1 cellular context compared by ENCODE assay signal in the genomic region with DNA sequence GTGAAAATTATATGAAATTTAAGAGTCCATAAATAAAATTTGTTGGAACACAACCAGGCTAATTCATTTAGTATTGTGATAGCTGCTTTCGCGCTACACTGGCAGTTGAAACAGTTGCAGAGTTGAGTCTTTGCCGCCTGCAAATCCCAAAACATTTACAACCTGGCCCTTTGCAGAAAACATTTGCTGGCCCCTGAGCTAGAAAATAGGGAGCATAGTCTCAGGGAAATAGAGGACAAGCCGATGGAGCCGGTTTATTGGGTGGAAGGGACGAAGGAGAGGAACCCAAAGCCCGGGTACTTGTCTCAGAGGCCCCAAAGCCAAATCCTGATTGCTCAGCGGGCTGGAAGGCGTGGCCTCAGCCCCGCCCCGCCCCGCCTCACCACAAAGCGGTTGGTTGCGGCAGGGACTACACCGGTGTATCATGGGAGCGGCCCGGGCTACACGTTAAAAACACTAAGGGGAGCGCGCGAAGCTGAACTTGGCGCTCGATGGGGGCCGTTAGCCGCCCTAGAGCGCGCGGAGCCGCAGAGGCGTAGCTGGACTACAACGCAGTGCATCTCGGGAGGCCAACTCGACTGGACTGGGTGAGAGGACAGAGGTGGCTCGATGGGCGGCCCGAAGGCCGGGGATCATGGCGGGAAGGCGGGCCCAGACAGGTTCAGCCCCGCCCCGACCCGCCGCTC.
TF ChIP-seq lines count a peak whose summit lies in the region.

No MANE protein-coding gene starts in this region.

TF ChIP-seq in HepG2, 621 proteins besides CTCF, POLR2A, EP300 and RAD21 (continued from another document and continues in another):
- TF ChIP-seq, protein P1, sequence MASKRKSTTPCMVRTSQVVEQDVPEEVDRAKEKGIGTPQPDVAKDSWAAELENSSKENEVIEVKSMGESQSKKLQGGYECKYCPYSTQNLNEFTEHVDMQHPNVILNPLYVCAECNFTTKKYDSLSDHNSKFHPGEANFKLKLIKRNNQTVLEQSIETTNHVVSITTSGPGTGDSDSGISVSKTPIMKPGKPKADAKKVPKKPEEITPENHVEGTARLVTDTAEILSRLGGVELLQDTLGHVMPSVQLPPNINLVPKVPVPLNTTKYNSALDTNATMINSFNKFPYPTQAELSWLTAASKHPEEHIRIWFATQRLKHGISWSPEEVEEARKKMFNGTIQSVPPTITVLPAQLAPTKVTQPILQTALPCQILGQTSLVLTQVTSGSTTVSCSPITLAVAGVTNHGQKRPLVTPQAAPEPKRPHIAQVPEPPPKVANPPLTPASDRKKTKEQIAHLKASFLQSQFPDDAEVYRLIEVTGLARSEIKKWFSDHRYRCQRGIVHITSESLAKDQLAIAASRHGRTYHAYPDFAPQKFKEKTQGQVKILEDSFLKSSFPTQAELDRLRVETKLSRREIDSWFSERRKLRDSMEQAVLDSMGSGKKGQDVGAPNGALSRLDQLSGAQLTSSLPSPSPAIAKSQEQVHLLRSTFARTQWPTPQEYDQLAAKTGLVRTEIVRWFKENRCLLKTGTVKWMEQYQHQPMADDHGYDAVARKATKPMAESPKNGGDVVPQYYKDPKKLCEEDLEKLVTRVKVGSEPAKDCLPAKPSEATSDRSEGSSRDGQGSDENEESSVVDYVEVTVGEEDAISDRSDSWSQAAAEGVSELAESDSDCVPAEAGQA (IDR thresholded peaks at IDR 0.05; ENCODE audit: low read depth), result no peak
- TF ChIP-seq, protein P1 (CRISPR knock-in tag; IDR thresholded peaks at IDR 0.05; ENCODE audit: borderline replicate concordance), result no peak
- no peak for TF ChIP-seq HMG20A (CRISPR knock-in tag; IDR thresholded peaks at IDR 0.05; ENCODE audit: borderline replicate concordance)
- TF ChIP-seq TARDBP (CRISPR knock-in tag; IDR thresholded peaks at IDR 0.05), result peak; percentile 50; the same call in 1 of the 2 replicates
- TF ChIP-seq ZNF256 (CRISPR knock-in tag; conservative IDR thresholded peaks at IDR 0.05), result no peak
- TF ChIP-seq SATB2 (CRISPR knock-in tag; IDR thresholded peaks at IDR 0.05), result no peak
- TF ChIP-seq, protein P2, sequence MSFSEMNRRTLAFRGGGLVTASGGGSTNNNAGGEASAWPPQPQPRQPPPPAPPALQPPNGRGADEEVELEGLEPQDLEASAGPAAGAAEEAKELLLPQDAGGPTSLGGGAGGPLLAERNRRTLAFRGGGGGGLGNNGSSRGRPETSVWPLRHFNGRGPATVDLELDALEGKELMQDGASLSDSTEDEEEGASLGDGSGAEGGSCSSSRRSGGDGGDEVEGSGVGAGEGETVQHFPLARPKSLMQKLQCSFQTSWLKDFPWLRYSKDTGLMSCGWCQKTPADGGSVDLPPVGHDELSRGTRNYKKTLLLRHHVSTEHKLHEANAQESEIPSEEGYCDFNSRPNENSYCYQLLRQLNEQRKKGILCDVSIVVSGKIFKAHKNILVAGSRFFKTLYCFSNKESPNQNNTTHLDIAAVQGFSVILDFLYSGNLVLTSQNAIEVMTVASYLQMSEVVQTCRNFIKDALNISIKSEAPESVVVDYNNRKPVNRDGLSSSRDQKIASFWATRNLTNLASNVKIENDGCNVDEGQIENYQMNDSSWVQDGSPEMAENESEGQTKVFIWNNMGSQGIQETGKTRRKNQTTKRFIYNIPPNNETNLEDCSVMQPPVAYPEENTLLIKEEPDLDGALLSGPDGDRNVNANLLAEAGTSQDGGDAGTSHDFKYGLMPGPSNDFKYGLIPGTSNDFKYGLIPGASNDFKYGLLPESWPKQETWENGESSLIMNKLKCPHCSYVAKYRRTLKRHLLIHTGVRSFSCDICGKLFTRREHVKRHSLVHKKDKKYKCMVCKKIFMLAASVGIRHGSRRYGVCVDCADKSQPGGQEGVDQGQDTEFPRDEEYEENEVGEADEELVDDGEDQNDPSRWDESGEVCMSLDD (CRISPR knock-in tag; IDR thresholded peaks at IDR 0.05; ENCODE audit: borderline replicate concordance), result no peak
- TF ChIP-seq ZSCAN22 (CRISPR knock-in tag; IDR thresholded peaks at IDR 0.05), result no peak
- no peak for TF ChIP-seq GPN1 (CRISPR knock-in tag; IDR thresholded peaks at IDR 0.05; ENCODE audit: borderline replicate concordance)
- peak; percentile 51 for TF ChIP-seq CREM (IDR thresholded peaks at IDR 0.05)
- TF ChIP-seq CREM (CRISPR knock-in tag; IDR thresholded peaks at IDR 0.05), result no peak
- TF ChIP-seq ZNF343 (CRISPR knock-in tag; IDR thresholded peaks at IDR 0.05), result no peak
- peak; percentile 76; the same call in 1 of the 2 replicates for TF ChIP-seq YEATS4 (CRISPR knock-in tag; IDR thresholded peaks at IDR 0.05; ENCODE audit: borderline replicate concordance)
- peak; percentile 77 for TF ChIP-seq KAT8 (CRISPR knock-in tag; IDR thresholded peaks at IDR 0.05)
- TF ChIP-seq TOE1 (CRISPR knock-in tag; IDR thresholded peaks at IDR 0.05), result no peak
- TF ChIP-seq RELA (CRISPR knock-in tag; IDR thresholded peaks at IDR 0.05), result no peak
- no peak for TF ChIP-seq U2AF1 (optimal IDR thresholded peaks at IDR 0.05; ENCODE audit: low read depth, low read length)
- no peak for TF ChIP-seq FOXC1 (CRISPR knock-in tag; IDR thresholded peaks at IDR 0.05; ENCODE audit: borderline replicate concordance)
- 0 out of 2 replicates have a peak, but pooled peaks have one; percentile 13 for TF ChIP-seq ZNF124 (CRISPR knock-in tag; IDR thresholded peaks at IDR 0.05)
- TF ChIP-seq ZNF768 (CRISPR knock-in tag; IDR thresholded peaks at IDR 0.05), result no peak
- TF ChIP-seq, protein P3, sequence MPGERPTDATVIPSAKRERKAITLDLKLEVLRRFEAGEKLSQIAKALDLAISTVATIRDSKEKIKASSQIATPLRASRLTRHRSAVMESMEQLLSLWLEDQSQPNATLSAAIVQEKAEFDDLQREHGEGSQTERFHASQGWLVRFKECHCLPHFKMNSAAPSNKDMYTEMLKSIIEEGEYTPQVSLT (CRISPR knock-in tag; IDR thresholded peaks at IDR 0.05; ENCODE audit: borderline replicate concordance, low read depth), result no peak
- TF ChIP-seq, protein P4, sequence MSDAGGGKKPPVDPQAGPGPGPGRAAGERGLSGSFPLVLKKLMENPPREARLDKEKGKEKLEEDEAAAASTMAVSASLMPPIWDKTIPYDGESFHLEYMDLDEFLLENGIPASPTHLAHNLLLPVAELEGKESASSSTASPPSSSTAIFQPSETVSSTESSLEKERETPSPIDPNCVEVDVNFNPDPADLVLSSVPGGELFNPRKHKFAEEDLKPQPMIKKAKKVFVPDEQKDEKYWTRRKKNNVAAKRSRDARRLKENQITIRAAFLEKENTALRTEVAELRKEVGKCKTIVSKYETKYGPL (CRISPR knock-in tag; IDR thresholded peaks at IDR 0.05), result no peak
- TF ChIP-seq ESRRA (CRISPR knock-in tag; IDR thresholded peaks at IDR 0.05; ENCODE audit: low read depth), result no peak
- TF ChIP-seq ZNF615 (CRISPR knock-in tag; IDR thresholded peaks at IDR 0.05; ENCODE audit: borderline replicate concordance), result no peak
- TF ChIP-seq GATAD1 (CRISPR knock-in tag; IDR thresholded peaks at IDR 0.05), result peak; percentile 80
- TF ChIP-seq HDAC2 (CRISPR knock-in tag; IDR thresholded peaks at IDR 0.05), result peak; percentile 46; the same call in 1 of the 2 replicates
- TF ChIP-seq, protein P5, sequence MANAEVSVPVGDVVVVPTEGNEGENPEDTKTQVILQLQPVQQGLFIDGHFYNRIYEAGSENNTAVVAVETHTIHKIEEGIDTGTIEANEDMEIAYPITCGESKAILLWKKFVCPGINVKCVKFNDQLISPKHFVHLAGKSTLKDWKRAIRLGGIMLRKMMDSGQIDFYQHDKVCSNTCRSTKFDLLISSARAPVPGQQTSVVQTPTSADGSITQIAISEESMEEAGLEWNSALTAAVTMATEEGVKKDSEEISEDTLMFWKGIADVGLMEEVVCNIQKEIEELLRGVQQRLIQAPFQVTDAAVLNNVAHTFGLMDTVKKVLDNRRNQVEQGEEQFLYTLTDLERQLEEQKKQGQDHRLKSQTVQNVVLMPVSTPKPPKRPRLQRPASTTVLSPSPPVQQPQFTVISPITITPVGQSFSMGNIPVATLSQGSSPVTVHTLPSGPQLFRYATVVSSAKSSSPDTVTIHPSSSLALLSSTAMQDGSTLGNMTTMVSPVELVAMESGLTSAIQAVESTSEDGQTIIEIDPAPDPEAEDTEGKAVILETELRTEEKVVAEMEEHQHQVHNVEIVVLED (CRISPR knock-in tag; IDR thresholded peaks at IDR 0.05; ENCODE audit: borderline replicate concordance), result peak; percentile 88
- TF ChIP-seq FOXO1 (CRISPR knock-in tag; IDR thresholded peaks at IDR 0.05), result no peak
- no peak for TF ChIP-seq ZC3H4 (CRISPR knock-in tag; IDR thresholded peaks at IDR 0.05; ENCODE audit: borderline replicate concordance)
- TF ChIP-seq ZNF225 (CRISPR knock-in tag; IDR thresholded peaks at IDR 0.05), result no peak
- no peak for TF ChIP-seq ZNF329 (CRISPR knock-in tag; IDR thresholded peaks at IDR 0.05; ENCODE audit: low read depth)
- TF ChIP-seq, protein P6, sequence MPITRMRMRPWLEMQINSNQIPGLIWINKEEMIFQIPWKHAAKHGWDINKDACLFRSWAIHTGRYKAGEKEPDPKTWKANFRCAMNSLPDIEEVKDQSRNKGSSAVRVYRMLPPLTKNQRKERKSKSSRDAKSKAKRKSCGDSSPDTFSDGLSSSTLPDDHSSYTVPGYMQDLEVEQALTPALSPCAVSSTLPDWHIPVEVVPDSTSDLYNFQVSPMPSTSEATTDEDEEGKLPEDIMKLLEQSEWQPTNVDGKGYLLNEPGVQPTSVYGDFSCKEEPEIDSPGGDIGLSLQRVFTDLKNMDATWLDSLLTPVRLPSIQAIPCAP (CRISPR knock-in tag; IDR thresholded peaks at IDR 0.05; ENCODE audit: low read depth), result no peak
- no peak for TF ChIP-seq ZNF879 (CRISPR knock-in tag; IDR thresholded peaks at IDR 0.05)
- TF ChIP-seq, protein P7, sequence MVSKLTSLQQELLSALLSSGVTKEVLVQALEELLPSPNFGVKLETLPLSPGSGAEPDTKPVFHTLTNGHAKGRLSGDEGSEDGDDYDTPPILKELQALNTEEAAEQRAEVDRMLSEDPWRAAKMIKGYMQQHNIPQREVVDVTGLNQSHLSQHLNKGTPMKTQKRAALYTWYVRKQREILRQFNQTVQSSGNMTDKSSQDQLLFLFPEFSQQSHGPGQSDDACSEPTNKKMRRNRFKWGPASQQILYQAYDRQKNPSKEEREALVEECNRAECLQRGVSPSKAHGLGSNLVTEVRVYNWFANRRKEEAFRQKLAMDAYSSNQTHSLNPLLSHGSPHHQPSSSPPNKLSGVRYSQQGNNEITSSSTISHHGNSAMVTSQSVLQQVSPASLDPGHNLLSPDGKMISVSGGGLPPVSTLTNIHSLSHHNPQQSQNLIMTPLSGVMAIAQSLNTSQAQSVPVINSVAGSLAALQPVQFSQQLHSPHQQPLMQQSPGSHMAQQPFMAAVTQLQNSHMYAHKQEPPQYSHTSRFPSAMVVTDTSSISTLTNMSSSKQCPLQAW (CRISPR knock-in tag; IDR thresholded peaks at IDR 0.05), result peak; percentile 72; the same call in 1 of the 2 replicates
- TF ChIP-seq, protein P8, sequence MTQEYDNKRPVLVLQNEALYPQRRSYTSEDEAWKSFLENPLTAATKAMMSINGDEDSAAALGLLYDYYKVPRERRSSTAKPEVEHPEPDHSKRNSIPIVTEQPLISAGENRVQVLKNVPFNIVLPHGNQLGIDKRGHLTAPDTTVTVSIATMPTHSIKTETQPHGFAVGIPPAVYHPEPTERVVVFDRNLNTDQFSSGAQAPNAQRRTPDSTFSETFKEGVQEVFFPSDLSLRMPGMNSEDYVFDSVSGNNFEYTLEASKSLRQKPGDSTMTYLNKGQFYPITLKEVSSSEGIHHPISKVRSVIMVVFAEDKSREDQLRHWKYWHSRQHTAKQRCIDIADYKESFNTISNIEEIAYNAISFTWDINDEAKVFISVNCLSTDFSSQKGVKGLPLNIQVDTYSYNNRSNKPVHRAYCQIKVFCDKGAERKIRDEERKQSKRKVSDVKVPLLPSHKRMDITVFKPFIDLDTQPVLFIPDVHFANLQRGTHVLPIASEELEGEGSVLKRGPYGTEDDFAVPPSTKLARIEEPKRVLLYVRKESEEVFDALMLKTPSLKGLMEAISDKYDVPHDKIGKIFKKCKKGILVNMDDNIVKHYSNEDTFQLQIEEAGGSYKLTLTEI (CRISPR knock-in tag; conservative IDR thresholded peaks at IDR 0.05), result no peak
- peak; percentile 78; the same call in 1 of the 2 replicates for TF ChIP-seq ZNF605 (CRISPR knock-in tag; IDR thresholded peaks at IDR 0.05)
- no peak for TF ChIP-seq SMAD1 (CRISPR knock-in tag; IDR thresholded peaks at IDR 0.05; ENCODE audit: borderline replicate concordance, low read depth)
- peak; percentile 3; the same call in 1 of the 2 replicates for TF ChIP-seq BORCS8-MEF2B (CRISPR knock-in tag; IDR thresholded peaks at IDR 0.05)
- TF ChIP-seq RFX5 (IDR thresholded peaks at IDR 0.05; ENCODE audit: low read depth, low read length), result no peak
- TF ChIP-seq ZFP37 (CRISPR knock-in tag; IDR thresholded peaks at IDR 0.05; ENCODE audit: borderline replicate concordance), result 0 out of 2 replicates have a peak, but pooled peaks have one; percentile 41
